ENCODE assay signal across 8 cellular contexts in genomic region chr15:31216210-31216911, GRCh38.
DNase-seq lines count a peak whose midpoint lies in the region; ATAC-seq and TF ChIP-seq lines count a peak whose summit lies in the region.

No MANE protein-coding gene starts in this region.

- no peaks in the 10 kb centered on the region for H3K36me3 Mint-ChIP-seq in natural killer cell treated with Interleukin-12 subunit alpha and Interleukin-12 subunit beta and Interleukin-15 and Interleukin-18, amount 100 ng/mL, for 72 hours

- intact Hi-C loops in transverse colon (cut with DNase I; ENCODE audit: low total_unique reads): loop anchor here (5.0 kb wide), 2 partner anchors 111 to 271 kb away; partner anchors contain the start of gene KLF13

- DNase-seq in AG09309 (ENCODE audit: low read depth) (no peak), NCI-H526 (lab: John Stamatoyannopoulos, UW) (peak; percentile 27 to 76), fibroblast of pulmonary artery (ENCODE audit: low read depth) (peak; percentile 70), transverse colon (peak; percentile 96)
- peak; percentile 31 for DNase-seq in activated CD8-positive, alpha-beta memory T cell treated with anti-CD3 and anti-CD28 coated beads, Interleukin-2, amount 50 U/mL, for 4 hours
- peak; percentile 96 for DNase-seq in natural killer cell treated with Interleukin-12 subunit alpha and Interleukin-12 subunit beta and Interleukin-15 and Interleukin-18, amount 100 ng/mL, for 72 hours (ENCODE audit: low spot score)

- ATAC-seq in GM18858 (IDR thresholded peaks at IDR 0.05; ENCODE audit: unreplicated experiment) (peak; percentile 31), HG03045 (IDR thresholded peaks at IDR 0.05; ENCODE audit: unreplicated experiment) (peak; percentile 42)
- ATAC-seq in natural killer cell treated with Interleukin-12 subunit alpha and Interleukin-12 subunit beta and Interleukin-15 and Interleukin-18, amount 100 ng/mL, for 72 hours: peak; percentile 84 to 90

- H3K27ac Mint-ChIP-seq in natural killer cell treated with Interleukin-12 subunit alpha and Interleukin-12 subunit beta and Interleukin-15 and Interleukin-18, amount 100 ng/mL, for 72 hours: peak overlapping the region; percentile 75 to 89

- TF ChIP-seq CTCF in AG09309 (IDR thresholded peaks at IDR 0.05; ENCODE audit: control insufficient read depth, insufficient read depth, low read depth, low read length, missing control alignments) (no peak), fibroblast of pulmonary artery (IDR thresholded peaks at IDR 0.05; ENCODE audit: low read length, missing control alignments) (no peak), transverse colon (IDR thresholded peaks at IDR 0.05) (no peak)

- H3K4me3 ChIP-seq in AG09309 (ENCODE audit: control insufficient read depth, low read depth, low read length) (peak overlapping the region; percentile 12), fibroblast of pulmonary artery (replicated peaks; ENCODE audit: low read depth, low read length) (peak overlapping the region; percentile 30), transverse colon (peak overlapping the region in 3 of 4 donors; percentile 44 to 62 (median 57))

- H3K4me1 Mint-ChIP-seq in natural killer cell treated with Interleukin-12 subunit alpha and Interleukin-12 subunit beta and Interleukin-15 and Interleukin-18, amount 100 ng/mL, for 72 hours (ENCODE audit: low read depth in 2 of 2): peaks cover 22 to 25% of the 10 kb centered on the region in 2 donors

- WGBS in transverse colon (ENCODE audit: low coverage in 1 of 2), 2 donors: 5 to 7% methylated on average over 11 to 28 of the region's 30 CpGs

- H3K27ac ChIP-seq in transverse colon: peak overlapping the region; percentile 96 to 99 (median 98)

- no peaks in the 10 kb centered on the region for H3K27me3 ChIP-seq in transverse colon

- in situ Hi-C loops in transverse colon (cut with MboI; ENCODE audit: low pct_ligation_motif_present in 1 of 4, low pct_unique_long_range_greater_than_20kb in 1 of 4, low sequenced_read_pairs in 3 of 4): loop anchor here (10.0 to 25.0 kb wide), 4 partner anchors 96 to 221 kb away; partner anchors contain the start of gene KLF13 (in 1 of the 4)

- H3K27me3 Mint-ChIP-seq in natural killer cell treated with Interleukin-12 subunit alpha and Interleukin-12 subunit beta and Interleukin-15 and Interleukin-18, amount 100 ng/mL, for 72 hours: no peaks in the 10 kb centered on the region

- H3K4me1 ChIP-seq in transverse colon: peaks cover 7 to 25% (median 19%) of the 10 kb centered on the region in 4 donors

- H3K9me3 Mint-ChIP-seq in natural killer cell treated with Interleukin-12 subunit alpha and Interleukin-12 subunit beta and Interleukin-15 and Interleukin-18, amount 100 ng/mL, for 72 hours: no peaks in the 10 kb centered on the region

- no peaks in the 10 kb centered on the region for H3K9me3 ChIP-seq in transverse colon

- H3K4me3 Mint-ChIP-seq in natural killer cell treated with Interleukin-12 subunit alpha and Interleukin-12 subunit beta and Interleukin-15 and Interleukin-18, amount 100 ng/mL, for 72 hours: peak overlapping the region; percentile 69

- peak; percentile 73 for TF ChIP-seq POLR2A in transverse colon (IDR thresholded peaks at IDR 0.05)

- TF ChIP-seq EP300 in transverse colon (IDR thresholded peaks at IDR 0.05; ENCODE audit: low read depth): peak; percentile 48

- no peaks in the 10 kb centered on the region for H3K36me3 ChIP-seq in transverse colon

Comparison
In these comparisons a context has a peak if more than half of its experiments do, and no peak if none do; other contexts are left out.
1. ATAC-seq: peak in every context shown above with its lines; median percentile 87 in natural killer cell treated with Interleukin-12 subunit alpha and Interleukin-12 subunit beta and Interleukin-15 and Interleukin-18, amount 100 ng/mL, for 72 hours; 42 in HG03045; 31 in GM18858.